8 cellular contexts compared by ENCODE assay signal in genomic region chr12:124032265-124032886, GRCh38. TPM values are rescaled to one million over a fixed set of nuclear protein-coding genes. Genes with fewer than 3 reads are reported as not detected.
DNase-seq lines count a peak whose midpoint lies in the region; ATAC-seq and TF ChIP-seq lines count a peak whose summit lies in the region.

No MANE protein-coding gene starts in this region.

- H3K27ac Mint-ChIP-seq in nephron progenitor cell, result no peak overlapping the region

- H3K27me3 Mint-ChIP-seq in nephron progenitor cell (ENCODE audit: low read depth, poor library complexity), result peaks cover 5% of the 10 kb centered on the region

- no peak for ATAC-seq in HG02884 (IDR thresholded peaks at IDR 0.05; ENCODE audit: unreplicated experiment)

- DNase-seq in SIG-M5 treated with dmso at 0.1 percent for 504 hours (lab: John Stamatoyannopoulos, UW; ENCODE audit: unreplicated experiment) (peak; percentile 64), SIG-M5 (lab: John Stamatoyannopoulos, UW) (no peak), SKM-1 (lab: John Stamatoyannopoulos, UW; ENCODE audit: unreplicated experiment) (peak; percentile 1), fibroblast of mammary gland (ENCODE audit: low read depth) (peak; percentile 71), nephron progenitor cell (peak; percentile 55), ecto neural progenitor cell (ENCODE audit: low spot score) (no peak)
- peak; percentile 50 for DNase-seq in Jurkat, Clone E6-1 (ENCODE audit: low read depth, low spot score)

- H3K4me3 ChIP-seq in Jurkat, Clone E6-1 (ENCODE audit: low read length), result no peak overlapping the region
- no peak overlapping the region for H3K4me3 ChIP-seq in fibroblast of mammary gland (ENCODE audit: control insufficient read depth, low read depth, low read length)

- peaks cover 4% of the 10 kb centered on the region for H3K9me3 Mint-ChIP-seq in nephron progenitor cell

- no peaks in the 10 kb centered on the region for H3K36me3 Mint-ChIP-seq in nephron progenitor cell (ENCODE audit: low read depth)

- TF ChIP-seq CTCF in fibroblast of mammary gland (conservative IDR thresholded peaks at IDR 0.05; ENCODE audit: control insufficient read depth, insufficient read depth, low read depth, low read length) (peak; percentile 95), nephron progenitor cell (IDR thresholded peaks at IDR 0.05) (peak; percentile 83)

- H3K4me3 Mint-ChIP-seq in nephron progenitor cell, result no peak overlapping the region

- H3K4me1 Mint-ChIP-seq in nephron progenitor cell, result peaks cover 45% of the 10 kb centered on the region

RNA-seq across cellular contexts. Expression of gene ZNF664, which starts 59.4 kb away (rescaled TPM):
- polyA plus RNA-seq in Jurkat, Clone E6-1 (2012; ENCODE audit: insufficient read depth, insufficient read length), result 66.9 TPM

RNA-seq across cellular contexts. Expression of gene CCDC92, which starts 59.7 kb away (rescaled TPM):
- polyA plus RNA-seq in Jurkat, Clone E6-1 (2012; ENCODE audit: insufficient read depth, insufficient read length), result 15.9 TPM

Comparison
In these comparisons a context has a peak if more than half of its experiments do, and no peak if none do; other contexts are left out.
1. DNase-seq: peak in SIG-M5 treated with dmso at 0.1 percent for 504 hours (single experiment), Jurkat, Clone E6-1 (single experiment), SKM-1 (single experiment), fibroblast of mammary gland (single experiment) and nephron progenitor cell (single experiment); none in SIG-M5 (single experiment) and ecto neural progenitor cell (single experiment).